ENCODE assay signal across 7 cellular contexts in genomic region chr20:10674684-10675455, GRCh38. TPM values are rescaled to one million over a fixed set of nuclear protein-coding genes. Genes with fewer than 3 reads are reported as not detected.
A peak's percentile ranks its signal among the peaks of the same experiment; 100 is the strongest.
DNase-seq lines count a peak whose midpoint lies in the region; ATAC-seq, FAIRE-seq and TF ChIP-seq lines count a peak whose summit lies in the region.

No MANE protein-coding gene starts in this region.

- no peaks in the 10 kb centered on the region for H3K9me2 ChIP-seq in hepatocyte (replicated peaks; ENCODE audit: insufficient read depth)

- no peaks in the 10 kb centered on the region for H3K27me3 Mint-ChIP-seq in astrocyte (ENCODE audit: low read depth, unreplicated experiment)

- FAIRE-seq in HTR-8/SVneo (lab: Jason Lieb, UNC) (no peak), astrocyte (lab: Jason Lieb, UNC) (no peak)

- H4K20me1 ChIP-seq in astrocyte (ENCODE audit: insufficient read depth, low read length) (peaks cover 23% of the 10 kb centered on the region), hepatocyte (ENCODE audit: insufficient read depth, poor library complexity, severe bottlenecking) (peaks cover 14% of the 10 kb centered on the region)

- POLR2A ChIA-PET in GM10248 (lab: Yijun Ruan, JAX), result no interaction called here

- peaks cover 26% of the 10 kb centered on the region for H3K36me3 Mint-ChIP-seq in astrocyte (ENCODE audit: low read depth, unreplicated experiment)

- DNase-seq in GM10248 (ENCODE audit: extremely low spot score), result peak; percentile 84
- peak; percentile 78 for DNase-seq in HTR-8/SVneo (ENCODE audit: insufficient read length, low spot score)
- DNase-seq in OCI-M1 (lab: John Stamatoyannopoulos, UW), result peak; percentile 64
- DNase-seq in astrocyte (ENCODE audit: low read depth), result no peak
- peak; percentile 92 for DNase-seq in hepatocyte (ENCODE audit: low spot score)
- peak; percentile 43 for DNase-seq in pulmonary artery endothelial cell (ENCODE audit: low read depth, low spot score)

- peaks cover 34% of the 10 kb centered on the region for H3K79me2 ChIP-seq in astrocyte (ENCODE audit: insufficient read depth, low read length)
- peaks cover 35% of the 10 kb centered on the region for H3K79me2 ChIP-seq in hepatocyte

- peak overlapping the region; percentile 99 for H3K27ac Mint-ChIP-seq in astrocyte (ENCODE audit: unreplicated experiment)

- H3K27me3 ChIP-seq in astrocyte (ENCODE audit: insufficient read depth, low read length) (no peaks in the 10 kb centered on the region), hepatocyte (no peaks in the 10 kb centered on the region)

- peak overlapping the region; percentile 71 for H2AFZ ChIP-seq in astrocyte (ENCODE audit: low read depth, low read length)
- peak overlapping the region; percentile 95 for H2AFZ ChIP-seq in hepatocyte

- H3K9ac ChIP-seq in astrocyte (ENCODE audit: low read length), result peak overlapping the region; percentile 93

- H3K4me3 ChIP-seq in astrocyte (ENCODE audit: insufficient read depth, low read depth, low read length) (peak overlapping the region; percentile 72), hepatocyte (peak overlapping the region; percentile 81)

- peak; percentile 41 for ATAC-seq in GM21529 (IDR thresholded peaks at IDR 0.05; ENCODE audit: unreplicated experiment)

- CTCF ChIA-PET in GM10248 (lab: Yijun Ruan, JAX), result interaction anchor here (0.7 to 9.0 kb wide), 18 partner anchors 9 to 697 kb away, joined by 3 to 73 read pairs (median 4); no protein-coding TSS in a partner anchor

- H3K4me1 ChIP-seq in astrocyte (ENCODE audit: insufficient read depth, low read length) (peaks cover 25% of the 10 kb centered on the region), hepatocyte (ENCODE audit: insufficient read depth) (peaks cover 13% of the 10 kb centered on the region)

- peak overlapping the region; percentile 93 for H3K4me3 Mint-ChIP-seq in astrocyte (ENCODE audit: unreplicated experiment)

- H3K9me3 ChIP-seq in astrocyte (ENCODE audit: insufficient read depth, low read depth, low read length) (no peaks in the 10 kb centered on the region), hepatocyte (ENCODE audit: low read depth) (no peaks in the 10 kb centered on the region)

- H3K27ac ChIP-seq in astrocyte (ENCODE audit: low read depth, low read length) (peak overlapping the region; percentile 97), hepatocyte (peak overlapping the region; percentile 100)

- peak overlapping the region; percentile 93 for H3K4me2 ChIP-seq in astrocyte (ENCODE audit: low read length)
- H3K4me2 ChIP-seq in hepatocyte, result peak overlapping the region; percentile 95

- H3K4me1 Mint-ChIP-seq in astrocyte (ENCODE audit: low read depth, unreplicated experiment), result peaks cover 26% of the 10 kb centered on the region

- no peaks in the 10 kb centered on the region for H3K9me3 Mint-ChIP-seq in astrocyte (ENCODE audit: unreplicated experiment)

- WGBS in hepatocyte (ENCODE audit: low lambda C conversion rate, missing lambda C conversion rate), result 6% methylated on average over 34 of the region's 38 CpGs

- no peaks in the 10 kb centered on the region for H3K36me3 ChIP-seq in astrocyte (ENCODE audit: insufficient read depth, low read length)
- no peaks in the 10 kb centered on the region for H3K36me3 ChIP-seq in hepatocyte (replicated peaks; ENCODE audit: insufficient read depth, low read depth)

- peak; percentile 76 for TF ChIP-seq CTCF in GM10248 (IDR thresholded peaks at IDR 0.05; ENCODE audit: control extremely low read depth, extremely low read depth, low read depth, missing control alignments)
- peak; percentile 47 for TF ChIP-seq CTCF in astrocyte (IDR thresholded peaks at IDR 0.05; ENCODE audit: insufficient read depth, low read depth, low read length)
- TF ChIP-seq CTCF in hepatocyte (IDR thresholded peaks at IDR 0.05; ENCODE audit: poor library complexity), result peak; percentile 82

RNA-seq across cellular contexts. Expression of gene JAG1, which starts 1.1 kb away (rescaled TPM):
- total RNA-seq in astrocyte (278 and 380 TPM in 2 replicates), hepatocyte (51.5 and 52.6 TPM in 2 replicates), pulmonary artery endothelial cell (81.8 and 93.1 TPM in 2 replicates)
- polyA plus RNA-seq in hepatocyte, result 19.2 and 21.0 TPM in 2 replicates
